1 cellular context compared by ENCODE assay signal in the genomic region with DNA sequence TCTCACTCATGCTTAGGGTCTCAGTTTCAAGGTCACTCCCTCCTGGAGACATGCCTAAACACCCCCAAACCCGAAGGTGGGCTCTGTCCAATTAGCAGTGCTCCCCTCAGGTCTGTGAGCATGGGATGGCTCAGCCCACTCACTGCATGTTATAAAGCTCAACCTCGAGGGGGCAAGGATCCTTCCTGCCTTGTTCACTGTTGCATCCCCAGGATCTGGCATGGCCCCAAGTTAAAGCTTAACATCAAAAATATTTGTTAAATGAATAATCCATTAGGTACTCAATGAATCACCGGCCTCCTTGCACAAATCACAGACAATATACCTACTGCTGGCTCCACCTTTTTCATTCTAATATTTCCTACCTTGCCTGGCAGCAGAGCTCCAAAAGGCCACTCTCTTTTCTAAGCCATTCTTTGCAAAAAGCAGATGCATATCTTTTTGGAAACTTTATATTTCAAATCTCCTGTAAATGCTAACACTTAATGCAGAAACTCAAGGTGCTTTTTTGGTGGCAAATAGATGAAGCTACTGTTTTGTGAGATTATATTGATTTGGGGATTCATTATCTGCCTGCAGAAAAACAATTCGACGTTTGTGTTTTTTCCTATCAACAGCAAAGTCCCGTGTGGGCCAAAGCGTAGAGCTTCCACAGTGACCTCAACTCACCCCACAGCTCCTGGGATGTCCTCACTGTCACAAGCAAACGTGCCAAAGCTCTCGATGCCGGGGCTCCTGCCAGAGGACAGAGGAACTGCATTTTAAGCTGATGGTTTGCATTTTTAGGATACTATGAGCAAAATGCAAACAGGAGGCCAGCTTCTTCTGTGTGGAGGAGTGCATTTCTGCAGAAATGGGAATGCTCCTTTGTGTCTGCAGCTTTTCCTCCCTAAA.
TF ChIP-seq lines count a peak whose summit lies in the region.

No MANE protein-coding gene starts in this region.

TF ChIP-seq in HepG2, 621 proteins besides CTCF, POLR2A, EP300 and RAD21 (continued from another document):
- TF ChIP-seq, protein P1, sequence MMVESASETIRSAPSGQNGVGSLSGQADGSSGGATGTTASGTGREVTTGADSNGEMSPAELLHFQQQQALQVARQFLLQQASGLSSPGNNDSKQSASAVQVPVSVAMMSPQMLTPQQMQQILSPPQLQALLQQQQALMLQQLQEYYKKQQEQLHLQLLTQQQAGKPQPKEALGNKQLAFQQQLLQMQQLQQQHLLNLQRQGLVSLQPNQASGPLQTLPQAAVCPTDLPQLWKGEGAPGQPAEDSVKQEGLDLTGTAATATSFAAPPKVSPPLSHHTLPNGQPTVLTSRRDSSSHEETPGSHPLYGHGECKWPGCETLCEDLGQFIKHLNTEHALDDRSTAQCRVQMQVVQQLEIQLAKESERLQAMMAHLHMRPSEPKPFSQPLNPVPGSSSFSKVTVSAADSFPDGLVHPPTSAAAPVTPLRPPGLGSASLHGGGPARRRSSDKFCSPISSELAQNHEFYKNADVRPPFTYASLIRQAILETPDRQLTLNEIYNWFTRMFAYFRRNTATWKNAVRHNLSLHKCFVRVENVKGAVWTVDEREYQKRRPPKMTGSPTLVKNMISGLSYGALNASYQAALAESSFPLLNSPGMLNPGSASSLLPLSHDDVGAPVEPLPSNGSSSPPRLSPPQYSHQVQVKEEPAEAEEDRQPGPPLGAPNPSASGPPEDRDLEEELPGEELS (CRISPR knock-in tag; IDR thresholded peaks at IDR 0.05), result 0 out of 2 replicates have a peak, but pooled peaks have one; percentile 10
- TF ChIP-seq TSC22D2 (CRISPR knock-in tag; IDR thresholded peaks at IDR 0.05; ENCODE audit: borderline replicate concordance) (no peak), TOE1 (CRISPR knock-in tag; IDR thresholded peaks at IDR 0.05) (no peak), REXO4 (CRISPR knock-in tag; IDR thresholded peaks at IDR 0.05; ENCODE audit: borderline replicate concordance) (no peak), THAP11 (CRISPR knock-in tag; IDR thresholded peaks at IDR 0.05) (no peak), EHMT2 (IDR thresholded peaks at IDR 0.05; ENCODE audit: borderline replicate concordance, low read depth, low read length) (no peak)
- TF ChIP-seq, protein P2, sequence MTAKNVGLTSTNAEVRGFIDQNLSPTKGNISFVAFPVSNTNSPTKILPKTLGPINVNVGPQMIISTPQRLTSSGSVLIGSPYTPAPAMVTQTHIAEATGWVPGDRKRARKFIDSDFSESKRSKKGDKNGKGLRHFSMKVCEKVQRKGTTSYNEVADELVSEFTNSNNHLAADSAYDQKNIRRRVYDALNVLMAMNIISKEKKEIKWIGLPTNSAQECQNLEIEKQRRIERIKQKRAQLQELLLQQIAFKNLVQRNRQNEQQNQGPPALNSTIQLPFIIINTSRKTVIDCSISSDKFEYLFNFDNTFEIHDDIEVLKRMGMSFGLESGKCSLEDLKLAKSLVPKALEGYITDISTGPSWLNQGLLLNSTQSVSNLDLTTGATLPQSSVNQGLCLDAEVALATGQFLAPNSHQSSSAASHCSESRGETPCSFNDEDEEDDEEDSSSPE (CRISPR knock-in tag; IDR thresholded peaks at IDR 0.05), result 0 out of 2 replicates have a peak, but pooled peaks have one; percentile 17
- TF ChIP-seq, protein P3, sequence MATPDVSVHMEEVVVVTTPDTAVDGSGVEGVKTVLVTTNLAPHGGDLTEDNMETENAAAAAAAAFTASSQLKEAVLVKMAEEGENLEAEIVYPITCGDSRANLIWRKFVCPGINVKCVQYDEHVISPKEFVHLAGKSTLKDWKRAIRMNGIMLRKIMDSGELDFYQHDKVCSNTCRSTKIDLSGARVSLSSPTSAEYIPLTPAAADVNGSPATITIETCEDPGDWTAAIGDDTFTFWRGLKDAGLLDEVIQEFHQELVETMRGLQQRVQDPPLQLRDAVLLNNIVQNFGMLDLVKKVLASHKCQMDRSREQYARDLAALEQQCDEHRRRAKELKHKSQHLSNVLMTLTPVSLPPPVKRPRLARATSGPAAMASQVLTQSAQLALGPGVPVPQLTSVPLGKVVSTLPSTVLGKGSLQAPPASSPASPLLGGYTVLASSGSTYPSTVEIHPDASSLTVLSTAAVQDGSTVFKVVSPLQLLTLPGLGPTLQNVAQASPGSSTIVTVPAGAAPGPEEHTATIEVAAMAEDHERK (CRISPR knock-in tag; IDR thresholded peaks at IDR 0.05; ENCODE audit: low read depth), result no peak
